Comparison of ENCODE assay signal across 13 cellular contexts in the genomic region with DNA sequence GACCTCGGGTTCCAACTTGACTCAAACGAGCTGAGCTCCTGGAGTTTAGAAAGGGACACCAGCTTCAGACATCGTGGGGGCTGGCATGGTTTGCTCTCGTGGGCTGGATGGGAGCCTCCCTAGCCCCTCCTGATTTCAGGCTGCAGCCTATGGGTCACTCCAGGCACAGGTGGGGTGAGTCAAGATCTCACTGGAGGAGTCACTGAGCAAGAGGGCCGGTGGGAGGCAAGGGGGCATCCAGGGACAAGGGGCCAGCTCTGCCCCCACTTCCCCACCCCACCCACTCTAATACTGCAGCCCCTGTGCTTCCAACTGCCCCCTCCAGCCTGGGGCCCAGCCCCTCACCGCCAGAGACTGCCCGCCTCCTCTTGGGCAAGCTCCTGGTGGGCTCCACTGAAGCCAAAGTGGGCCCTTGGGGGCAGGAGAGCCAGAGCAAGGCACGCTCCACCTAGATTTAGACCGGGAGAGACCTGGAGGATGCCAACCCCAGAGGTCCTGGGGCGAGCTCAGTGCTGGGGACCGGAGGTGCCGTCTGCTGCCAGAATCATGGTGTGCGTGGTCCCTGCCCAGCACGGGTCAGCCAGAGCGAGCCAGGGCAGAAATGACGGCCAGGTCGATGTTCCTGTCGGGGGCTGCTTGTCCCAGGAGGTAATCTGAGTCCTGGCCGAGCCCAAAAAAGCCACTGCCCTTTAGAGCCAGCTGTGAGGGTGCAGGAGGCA. TPM values are rescaled to one million over a fixed set of nuclear protein-coding genes. Genes with fewer than 3 reads are reported as not detected.
DNase-seq lines count a peak whose midpoint lies in the region; ATAC-seq and TF ChIP-seq lines count a peak whose summit lies in the region.
"Had no signal": no experiment of that assay in that cellular context is flagged by ENCODE, and none has a peak within 500 bp of the region (broad histone marks: within the 10 kb centered on the region; RNA-seq: fewer than 3 reads in every experiment).

No MANE protein-coding gene starts in this region.

- H3K9me3 ChIP-seq in muscle layer of colon (ENCODE audit: low read length) (no peaks in the 10 kb centered on the region), adrenal gland (replicated peaks in 1 of 3) (no peaks in the 10 kb centered on the region), esophagus squamous epithelium (no peaks in the 10 kb centered on the region)

- H3K9ac ChIP-seq in muscle layer of colon (ENCODE audit: low read length), result no peak overlapping the region

- H3K4me3 ChIP-seq in muscle layer of colon (ENCODE audit: low read depth in 1 of 2, low read length in 2 of 2) (no peak overlapping the region), adrenal gland (no peak overlapping the region), esophagus squamous epithelium (no peak overlapping the region)

- H3K27me3 Mint-ChIP-seq in activated T-cell treated with anti-CD3 and anti-CD28 coated beads, Interleukin-2, amount 50 U/mL, for 24 hours, result no peaks in the 10 kb centered on the region
- H3K27me3 Mint-ChIP-seq in T-cell (no peaks in the 10 kb centered on the region), type B pancreatic cell (no peaks in the 10 kb centered on the region)

- POLR2A ChIA-PET in T-cell (lab: Charles Lee), result no interaction called here

- H3K36me3 ChIP-seq in muscle layer of colon (ENCODE audit: insufficient read depth, low read length) (no peaks in the 10 kb centered on the region), adrenal gland (replicated peaks in 1 of 2) (peaks cover 0 to 13% of the 10 kb centered on the region in 2 donors), esophagus squamous epithelium (peaks cover 0 to 31% (median 6%) of the 10 kb centered on the region in 3 donors)

- ATAC-seq in T-cell (replicated peaks in 1 of 4), result no peak
- ATAC-seq: stimulated activated naive CD8-positive, alpha-beta T cell treated with anti-CD3 and anti-CD28 coated beads, Interleukin-15, Interleukin-2, amounts not matched to agents 100 U/mL and 50 U/mL, for 24 hours had no signal

- H3K4me1 Mint-ChIP-seq in activated T-cell treated with anti-CD3 and anti-CD28 coated beads, Interleukin-2, amount 50 U/mL, for 24 hours (ENCODE audit: low read depth), result peaks cover 34% of the 10 kb centered on the region
- H3K4me1 Mint-ChIP-seq in T-cell (peaks cover 19 to 39% (median 26%) of the 10 kb centered on the region in 3 donors), type B pancreatic cell (ENCODE audit: unreplicated experiment) (peaks cover 11% of the 10 kb centered on the region)

- peak overlapping the region; percentile 55 for H3K27ac Mint-ChIP-seq in activated T-cell treated with anti-CD3 and anti-CD28 coated beads, Interleukin-2, amount 50 U/mL, for 24 hours
- H3K27ac Mint-ChIP-seq in T-cell (peak overlapping the region; percentile 39 to 61), type B pancreatic cell (peak overlapping the region; percentile 91)
- H3K27ac Mint-ChIP-seq: T-helper 1 cell treated with Interleukin-12 subunit alpha and Interleukin-12 subunit beta and Interleukin-4 antibody, amounts not matched to agents 30 μg/mL and 1 μg/mL, for 36 hours had no signal

- peaks cover 16% of the 10 kb centered on the region for H3K36me3 Mint-ChIP-seq in activated T-cell treated with anti-CD3 and anti-CD28 coated beads, Interleukin-2, amount 50 U/mL, for 24 hours (ENCODE audit: low read depth)
- H3K36me3 Mint-ChIP-seq in T-cell (no peaks in the 10 kb centered on the region), type B pancreatic cell (no peaks in the 10 kb centered on the region)

- DNase-seq in activated T-cell treated with anti-CD3 and anti-CD28 coated beads, Interleukin-2, amount 50 U/mL, for 24 hours, result no peak
- no peak for DNase-seq in activated T-cell treated with anti-CD3 and anti-CD28 coated beads, Interleukin-2, amount 50 U/mL, for 1 hour
- no peak for DNase-seq in T-cell
- DNase-seq in type B pancreatic cell (ENCODE audit: extremely low spot score, unreplicated experiment), result no peak
- DNase-seq in activated CD4-positive, alpha-beta T cell treated with anti-CD3 and anti-CD28 coated beads, Interleukin-2, amount 50 U/mL, for 48 hours, result no peak
- DNase-seq in adrenal gland, result no peak
- DNase-seq in esophagus squamous epithelium (lab: John Stamatoyannopoulos, UW), result no peak
- DNase-seq: activated CD4-positive, alpha-beta T cell treated with anti-CD3 and anti-CD28 coated beads for 1 hour; DMS 273 treated with DMSO at 0.1 percent for 48 hours; effector CD8-positive, alpha-beta T cell; stimulated activated naive CD8-positive, alpha-beta T cell treated with anti-CD3 and anti-CD28 coated beads, Interleukin-15, Interleukin-2, amounts not matched to agents 100 U/mL and 50 U/mL, for 24 hours had no signal

- H3K4me1 ChIP-seq in muscle layer of colon (ENCODE audit: insufficient read depth, low read length) (peaks cover 50% of the 10 kb centered on the region), adrenal gland (replicated peaks in 1 of 2) (peaks cover 22 to 60% of the 10 kb centered on the region in 2 donors), esophagus squamous epithelium (peaks cover 62 to 98% (median 66%) of the 10 kb centered on the region in 3 donors)

- 78 to 83% (median 80%) methylated on average over 1 to 19 of the region's 19 CpGs for WGBS in adrenal gland, 4 donors
- WGBS in esophagus squamous epithelium, 2 donors, result 49 to 50% methylated on average over 2 to 5 of the region's 19 CpGs

- no peak for TF ChIP-seq CTCF in type B pancreatic cell (conservative IDR thresholded peaks at IDR 0.05)
- no peak for TF ChIP-seq CTCF in adrenal gland (IDR thresholded peaks at IDR 0.05)
- TF ChIP-seq CTCF in esophagus squamous epithelium (IDR thresholded peaks at IDR 0.05), result no peak

- H3K27me3 ChIP-seq in muscle layer of colon (ENCODE audit: control insufficient read depth in 1 of 2, insufficient read depth in 2 of 2, low read length in 2 of 2), result no peaks in the 10 kb centered on the region
- H3K27me3 ChIP-seq in adrenal gland, result no peaks in the 10 kb centered on the region
- H3K27me3 ChIP-seq in esophagus squamous epithelium, result peaks cover 0 to 10% (median 0%) of the 10 kb centered on the region in 4 donors

- TF ChIP-seq POLR2A in adrenal gland (IDR thresholded peaks at IDR 0.05) (no peak), esophagus squamous epithelium (IDR thresholded peaks at IDR 0.05) (no peak)

- H3K27ac ChIP-seq in muscle layer of colon (ENCODE audit: low read depth, low read length) (peak overlapping the region; percentile 87), adrenal gland (no peak overlapping the region), esophagus squamous epithelium (peak overlapping the region in 2 of 4 donors; percentile 29 to 69)

- intact Hi-C loops in adrenal gland (cut with DNase I), result loop anchor here in 1 of 2 donors (5.0 kb wide), 1 partner anchor 87 kb away; no protein-coding TSS in a partner anchor
- intact Hi-C loops in esophagus squamous epithelium (cut with DNase I), result loop anchor here (5.0 kb wide), 1 partner anchor 87 kb away; no protein-coding TSS in a partner anchor

- H3K9me3 Mint-ChIP-seq in activated T-cell treated with anti-CD3 and anti-CD28 coated beads, Interleukin-2, amount 50 U/mL, for 24 hours, result no peaks in the 10 kb centered on the region
- H3K9me3 Mint-ChIP-seq in T-cell (no peaks in the 10 kb centered on the region), type B pancreatic cell (no peaks in the 10 kb centered on the region)
- H3K9me3 Mint-ChIP-seq: T-helper 1 cell treated with Interleukin-12 subunit alpha and Interleukin-12 subunit beta and Interleukin-4 antibody, amounts not matched to agents 30 μg/mL and 1 μg/mL, for 36 hours had no signal

- H3K4me3 Mint-ChIP-seq in activated T-cell treated with anti-CD3 and anti-CD28 coated beads, Interleukin-2, amount 50 U/mL, for 24 hours, result no peak overlapping the region
- H3K4me3 Mint-ChIP-seq in T-cell, result no peak overlapping the region
- peak overlapping the region; percentile 75 for H3K4me3 Mint-ChIP-seq in type B pancreatic cell
- H3K4me3 Mint-ChIP-seq: T-helper 1 cell treated with Interleukin-12 subunit alpha and Interleukin-12 subunit beta and Interleukin-4 antibody, amounts not matched to agents 30 μg/mL and 1 μg/mL, for 36 hours had no signal

- CTCF ChIA-PET in T-cell (lab: Charles Lee), result interaction anchor here in 1 of 2 donors (0.6 to 1.0 kb wide), 2 partner anchors 29 to 62 kb away, joined by 3 to 5 read pairs; no protein-coding TSS in a partner anchor

RNA-seq across cellular contexts. Expression of gene SLC16A3, which starts 6.4 kb away (rescaled TPM):
- 10 to 100 TPM; 31.9 to 47.3 (median 40.9) TPM for total RNA-seq in T-cell
- 27.8 and 29.8 TPM in 2 replicates for total RNA-seq in type B pancreatic cell (ENCODE audit: low replicate concordance)
- total RNA-seq in adrenal gland, result 10 to 100 TPM; 21.9 to 58.6 (median 40.1) TPM
- polyA plus RNA-seq in adrenal gland, result 10 to 100 TPM in 2 of 3 donors, 1 to 10 TPM in 1; 2.7 to 14.4 (median 10.5) TPM
- 10 to 100 TPM; 18.8 to 32.9 (median 21.7) TPM for total RNA-seq in esophagus squamous epithelium

RNA-seq across cellular contexts. Expression of gene CCDC57, which starts 22.6 kb away (rescaled TPM):
- total RNA-seq in T-cell (100 to 1,000 TPM in 3 of 5 donors, 10 to 100 TPM in 2; 86.4 to 127 (median 103) TPM), type B pancreatic cell (ENCODE audit: low replicate concordance) (33.5 and 58.7 TPM in 2 replicates), adrenal gland (10 to 100 TPM; 14.7 to 51.3 (median 28.8) TPM), esophagus squamous epithelium (10 to 100 TPM in 2 of 4 donors, 1 to 10 TPM in 2; 7.9 to 22.1 (median 9.8) TPM)
- polyA plus RNA-seq in adrenal gland, result 100 to 1,000 TPM in 2 of 3 donors, 1 to 10 TPM in 1; 7.1 to 275 (median 129) TPM

RNA-seq across cellular contexts. Expression of gene CSNK1D, which starts 38.3 kb away (rescaled TPM):
- 100 to 1,000 TPM; 177 to 273 (median 194) TPM for total RNA-seq in T-cell
- 176 and 184 TPM in 2 replicates for total RNA-seq in type B pancreatic cell (ENCODE audit: low replicate concordance)
- 100 to 1,000 TPM in 4 of 8 donors, 10 to 100 TPM in 4; 49.8 to 185 (median 97.4) TPM for total RNA-seq in adrenal gland
- 100 to 1,000 TPM; 126 to 171 (median 153) TPM for polyA plus RNA-seq in adrenal gland
- 100 to 1,000 TPM in 1 of 4 donors, 10 to 100 TPM in 3; 24.6 to 102 (median 57.1) TPM for total RNA-seq in esophagus squamous epithelium
